1 cellular context compared by ENCODE assay signal in the genomic region with DNA sequence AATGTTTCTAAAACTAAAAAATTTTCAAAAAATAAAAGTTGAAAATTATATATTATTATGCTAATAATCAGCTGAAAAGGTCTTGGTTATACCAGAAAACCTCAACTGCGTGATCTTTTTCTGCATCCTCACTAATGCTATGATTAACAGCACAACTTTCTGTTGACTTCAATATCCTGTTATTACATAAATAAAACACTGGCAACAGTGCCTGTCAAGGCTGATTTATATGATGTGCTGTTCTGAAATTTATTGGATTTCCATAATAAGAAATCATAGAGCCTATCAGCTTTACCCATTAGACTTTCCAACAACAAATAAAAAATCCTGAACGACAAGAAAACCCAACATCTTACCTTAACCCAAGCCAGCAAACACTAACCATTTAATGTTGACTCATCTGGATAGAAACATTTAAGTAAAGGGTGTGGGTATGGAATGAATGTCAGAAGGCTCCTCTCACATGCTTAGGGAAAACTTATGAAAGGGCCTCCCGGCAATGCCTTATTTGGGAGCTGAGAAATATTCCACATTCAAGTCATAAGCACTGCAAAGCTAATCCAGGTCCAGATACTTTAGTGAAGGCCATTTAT.
TF ChIP-seq lines count a peak whose summit lies in the region.

No MANE protein-coding gene starts in this region.

TF ChIP-seq in HepG2, 621 proteins besides CTCF, POLR2A, EP300 and RAD21 (continued from another document):
- TF ChIP-seq, protein P1, sequence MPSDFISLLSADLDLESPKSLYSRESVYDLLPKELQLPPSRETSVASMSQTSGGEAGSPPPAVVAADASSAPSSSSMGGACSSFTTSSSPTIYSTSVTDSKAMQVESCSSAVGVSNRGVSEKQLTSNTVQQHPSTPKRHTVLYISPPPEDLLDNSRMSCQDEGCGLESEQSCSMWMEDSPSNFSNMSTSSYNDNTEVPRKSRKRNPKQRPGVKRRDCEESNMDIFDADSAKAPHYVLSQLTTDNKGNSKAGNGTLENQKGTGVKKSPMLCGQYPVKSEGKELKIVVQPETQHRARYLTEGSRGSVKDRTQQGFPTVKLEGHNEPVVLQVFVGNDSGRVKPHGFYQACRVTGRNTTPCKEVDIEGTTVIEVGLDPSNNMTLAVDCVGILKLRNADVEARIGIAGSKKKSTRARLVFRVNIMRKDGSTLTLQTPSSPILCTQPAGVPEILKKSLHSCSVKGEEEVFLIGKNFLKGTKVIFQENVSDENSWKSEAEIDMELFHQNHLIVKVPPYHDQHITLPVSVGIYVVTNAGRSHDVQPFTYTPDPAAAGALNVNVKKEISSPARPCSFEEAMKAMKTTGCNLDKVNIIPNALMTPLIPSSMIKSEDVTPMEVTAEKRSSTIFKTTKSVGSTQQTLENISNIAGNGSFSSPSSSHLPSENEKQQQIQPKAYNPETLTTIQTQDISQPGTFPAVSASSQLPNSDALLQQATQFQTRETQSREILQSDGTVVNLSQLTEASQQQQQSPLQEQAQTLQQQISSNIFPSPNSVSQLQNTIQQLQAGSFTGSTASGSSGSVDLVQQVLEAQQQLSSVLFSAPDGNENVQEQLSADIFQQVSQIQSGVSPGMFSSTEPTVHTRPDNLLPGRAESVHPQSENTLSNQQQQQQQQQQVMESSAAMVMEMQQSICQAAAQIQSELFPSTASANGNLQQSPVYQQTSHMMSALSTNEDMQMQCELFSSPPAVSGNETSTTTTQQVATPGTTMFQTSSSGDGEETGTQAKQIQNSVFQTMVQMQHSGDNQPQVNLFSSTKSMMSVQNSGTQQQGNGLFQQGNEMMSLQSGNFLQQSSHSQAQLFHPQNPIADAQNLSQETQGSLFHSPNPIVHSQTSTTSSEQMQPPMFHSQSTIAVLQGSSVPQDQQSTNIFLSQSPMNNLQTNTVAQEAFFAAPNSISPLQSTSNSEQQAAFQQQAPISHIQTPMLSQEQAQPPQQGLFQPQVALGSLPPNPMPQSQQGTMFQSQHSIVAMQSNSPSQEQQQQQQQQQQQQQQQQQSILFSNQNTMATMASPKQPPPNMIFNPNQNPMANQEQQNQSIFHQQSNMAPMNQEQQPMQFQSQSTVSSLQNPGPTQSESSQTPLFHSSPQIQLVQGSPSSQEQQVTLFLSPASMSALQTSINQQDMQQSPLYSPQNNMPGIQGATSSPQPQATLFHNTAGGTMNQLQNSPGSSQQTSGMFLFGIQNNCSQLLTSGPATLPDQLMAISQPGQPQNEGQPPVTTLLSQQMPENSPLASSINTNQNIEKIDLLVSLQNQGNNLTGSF (CRISPR knock-in tag; IDR thresholded peaks at IDR 0.05): no peak
- TF ChIP-seq ZNF101 (CRISPR knock-in tag; IDR thresholded peaks at IDR 0.05; ENCODE audit: borderline replicate concordance, low read depth): no peak
- no peak for TF ChIP-seq YEATS2 (CRISPR knock-in tag; IDR thresholded peaks at IDR 0.05; ENCODE audit: borderline replicate concordance)
- TF ChIP-seq ZBTB21 (CRISPR knock-in tag; IDR thresholded peaks at IDR 0.05): no peak
- TF ChIP-seq ZNF660 (CRISPR knock-in tag; IDR thresholded peaks at IDR 0.05; ENCODE audit: borderline replicate concordance, low read depth): no peak
- TF ChIP-seq, protein P2, sequence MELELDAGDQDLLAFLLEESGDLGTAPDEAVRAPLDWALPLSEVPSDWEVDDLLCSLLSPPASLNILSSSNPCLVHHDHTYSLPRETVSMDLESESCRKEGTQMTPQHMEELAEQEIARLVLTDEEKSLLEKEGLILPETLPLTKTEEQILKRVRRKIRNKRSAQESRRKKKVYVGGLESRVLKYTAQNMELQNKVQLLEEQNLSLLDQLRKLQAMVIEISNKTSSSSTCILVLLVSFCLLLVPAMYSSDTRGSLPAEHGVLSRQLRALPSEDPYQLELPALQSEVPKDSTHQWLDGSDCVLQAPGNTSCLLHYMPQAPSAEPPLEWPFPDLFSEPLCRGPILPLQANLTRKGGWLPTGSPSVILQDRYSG (CRISPR knock-in tag; IDR thresholded peaks at IDR 0.05): no peak
- TF ChIP-seq, protein P3, sequence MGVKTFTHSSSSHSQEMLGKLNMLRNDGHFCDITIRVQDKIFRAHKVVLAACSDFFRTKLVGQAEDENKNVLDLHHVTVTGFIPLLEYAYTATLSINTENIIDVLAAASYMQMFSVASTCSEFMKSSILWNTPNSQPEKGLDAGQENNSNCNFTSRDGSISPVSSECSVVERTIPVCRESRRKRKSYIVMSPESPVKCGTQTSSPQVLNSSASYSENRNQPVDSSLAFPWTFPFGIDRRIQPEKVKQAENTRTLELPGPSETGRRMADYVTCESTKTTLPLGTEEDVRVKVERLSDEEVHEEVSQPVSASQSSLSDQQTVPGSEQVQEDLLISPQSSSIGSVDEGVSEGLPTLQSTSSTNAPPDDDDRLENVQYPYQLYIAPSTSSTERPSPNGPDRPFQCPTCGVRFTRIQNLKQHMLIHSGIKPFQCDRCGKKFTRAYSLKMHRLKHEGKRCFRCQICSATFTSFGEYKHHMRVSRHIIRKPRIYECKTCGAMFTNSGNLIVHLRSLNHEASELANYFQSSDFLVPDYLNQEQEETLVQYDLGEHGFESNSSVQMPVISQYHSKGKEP (CRISPR knock-in tag; IDR thresholded peaks at IDR 0.05): no peak
- TF ChIP-seq HDAC6 (IDR thresholded peaks at IDR 0.05; ENCODE audit: low read depth, low read length): no peak
- no peak for TF ChIP-seq ZNF589 (CRISPR knock-in tag; conservative IDR thresholded peaks at IDR 0.05)
- TF ChIP-seq, protein P4, sequence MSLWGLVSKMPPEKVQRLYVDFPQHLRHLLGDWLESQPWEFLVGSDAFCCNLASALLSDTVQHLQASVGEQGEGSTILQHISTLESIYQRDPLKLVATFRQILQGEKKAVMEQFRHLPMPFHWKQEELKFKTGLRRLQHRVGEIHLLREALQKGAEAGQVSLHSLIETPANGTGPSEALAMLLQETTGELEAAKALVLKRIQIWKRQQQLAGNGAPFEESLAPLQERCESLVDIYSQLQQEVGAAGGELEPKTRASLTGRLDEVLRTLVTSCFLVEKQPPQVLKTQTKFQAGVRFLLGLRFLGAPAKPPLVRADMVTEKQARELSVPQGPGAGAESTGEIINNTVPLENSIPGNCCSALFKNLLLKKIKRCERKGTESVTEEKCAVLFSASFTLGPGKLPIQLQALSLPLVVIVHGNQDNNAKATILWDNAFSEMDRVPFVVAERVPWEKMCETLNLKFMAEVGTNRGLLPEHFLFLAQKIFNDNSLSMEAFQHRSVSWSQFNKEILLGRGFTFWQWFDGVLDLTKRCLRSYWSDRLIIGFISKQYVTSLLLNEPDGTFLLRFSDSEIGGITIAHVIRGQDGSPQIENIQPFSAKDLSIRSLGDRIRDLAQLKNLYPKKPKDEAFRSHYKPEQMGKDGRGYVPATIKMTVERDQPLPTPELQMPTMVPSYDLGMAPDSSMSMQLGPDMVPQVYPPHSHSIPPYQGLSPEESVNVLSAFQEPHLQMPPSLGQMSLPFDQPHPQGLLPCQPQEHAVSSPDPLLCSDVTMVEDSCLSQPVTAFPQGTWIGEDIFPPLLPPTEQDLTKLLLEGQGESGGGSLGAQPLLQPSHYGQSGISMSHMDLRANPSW (CRISPR knock-in tag; IDR thresholded peaks at IDR 0.05; ENCODE audit: borderline replicate concordance): no peak
- no peak for TF ChIP-seq KAT7 (CRISPR knock-in tag; IDR thresholded peaks at IDR 0.05; ENCODE audit: borderline replicate concordance)
- no peak for TF ChIP-seq HOXA3 (CRISPR knock-in tag; IDR thresholded peaks at IDR 0.05)
- TF ChIP-seq PAWR (CRISPR knock-in tag; IDR thresholded peaks at IDR 0.05; ENCODE audit: borderline replicate concordance): no peak
- TF ChIP-seq, protein P5, sequence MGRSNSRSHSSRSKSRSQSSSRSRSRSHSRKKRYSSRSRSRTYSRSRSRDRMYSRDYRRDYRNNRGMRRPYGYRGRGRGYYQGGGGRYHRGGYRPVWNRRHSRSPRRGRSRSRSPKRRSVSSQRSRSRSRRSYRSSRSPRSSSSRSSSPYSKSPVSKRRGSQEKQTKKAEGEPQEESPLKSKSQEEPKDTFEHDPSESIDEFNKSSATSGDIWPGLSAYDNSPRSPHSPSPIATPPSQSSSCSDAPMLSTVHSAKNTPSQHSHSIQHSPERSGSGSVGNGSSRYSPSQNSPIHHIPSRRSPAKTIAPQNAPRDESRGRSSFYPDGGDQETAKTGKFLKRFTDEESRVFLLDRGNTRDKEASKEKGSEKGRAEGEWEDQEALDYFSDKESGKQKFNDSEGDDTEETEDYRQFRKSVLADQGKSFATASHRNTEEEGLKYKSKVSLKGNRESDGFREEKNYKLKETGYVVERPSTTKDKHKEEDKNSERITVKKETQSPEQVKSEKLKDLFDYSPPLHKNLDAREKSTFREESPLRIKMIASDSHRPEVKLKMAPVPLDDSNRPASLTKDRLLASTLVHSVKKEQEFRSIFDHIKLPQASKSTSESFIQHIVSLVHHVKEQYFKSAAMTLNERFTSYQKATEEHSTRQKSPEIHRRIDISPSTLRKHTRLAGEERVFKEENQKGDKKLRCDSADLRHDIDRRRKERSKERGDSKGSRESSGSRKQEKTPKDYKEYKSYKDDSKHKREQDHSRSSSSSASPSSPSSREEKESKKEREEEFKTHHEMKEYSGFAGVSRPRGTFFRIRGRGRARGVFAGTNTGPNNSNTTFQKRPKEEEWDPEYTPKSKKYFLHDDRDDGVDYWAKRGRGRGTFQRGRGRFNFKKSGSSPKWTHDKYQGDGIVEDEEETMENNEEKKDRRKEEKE (IDR thresholded peaks at IDR 0.05): no peak
